ENCODE assay signal across 16 cellular contexts in genomic region chr17:49985310-49985990, GRCh38. TPM values are rescaled to one million over a fixed set of nuclear protein-coding genes. Genes with fewer than 3 reads are reported as not detected.
"Had no signal": no experiment of that assay in that cellular context is flagged by ENCODE, and none has a peak within 500 bp of the region (broad histone marks: within the 10 kb centered on the region; RNA-seq: fewer than 3 reads in every experiment).

No MANE protein-coding gene starts in this region.

- H3K4me1 ChIP-seq: breast epithelium, gastrocnemius medialis, left lung, right lobe of liver had no signal

- DNase-seq: activated CD4-positive, alpha-beta T cell treated with anti-CD3 and anti-CD28 coated beads, Interleukin-2, amount 50 U/mL, for 4 hours; activated gamma-delta T cell treated with Interleukin-2 at 50 U/mL for 16 hours; activated naive CD8-positive, alpha-beta T cell treated with anti-CD3 and anti-CD28 coated beads, Interleukin-2, amount 10 ng/mL, durations not matched to agents 7 days and 5 days; activated T-cell treated with anti-CD3 and anti-CD28 coated beads, Interleukin-2, amount 50 U/mL, for 4 hours; gastrocnemius medialis; heart right ventricle; left lung; mucosa of descending colon; natural killer cell; occipital lobe; right lobe of liver; stimulated activated CD4-positive, alpha-beta T cell treated with anti-CD3 and anti-CD28 coated beads, Interleukin-2, amount 100 ng/mL, for 24 hours; upper lobe of right lung had no signal

- H3K36me3 ChIP-seq: breast epithelium, gastrocnemius medialis, heart right ventricle, left lung, prostate gland, right lobe of liver, upper lobe of right lung had no signal

- H3K4me3 ChIP-seq: breast epithelium, gastrocnemius medialis, heart right ventricle, left lung, mucosa of descending colon, prostate gland, right lobe of liver, upper lobe of right lung had no signal

- H3K9me3 ChIP-seq: breast epithelium, gastrocnemius medialis, heart right ventricle, left lung, mucosa of descending colon, prostate gland, right lobe of liver, upper lobe of right lung had no signal

- H3K27ac ChIP-seq: breast epithelium, gastrocnemius medialis, heart right ventricle, left lung, prostate gland, right lobe of liver, upper lobe of right lung had no signal

RNA-seq across cellular contexts. Expression of gene DLX3, which starts 9.6 kb away (rescaled TPM):
- total RNA-seq: activated naive CD8-positive, alpha-beta T cell treated with anti-CD3 and anti-CD28 coated beads, Interleukin-2, amount 10 ng/mL, durations not matched to agents 7 days and 5 days; gastrocnemius medialis; natural killer cell; occipital lobe; right lobe of liver had no signal

RNA-seq across cellular contexts. Expression of gene DLX4, which starts 16.5 kb away (rescaled TPM):
- total RNA-seq: gastrocnemius medialis, occipital lobe, prostate gland, right lobe of liver, temporal lobe had no signal
